In genomic region chr9:21777701-21778100, GRCh38 we compare ENCODE assay signal across 1 cellular context.
TF ChIP-seq lines count a peak whose summit lies in the region.

No MANE protein-coding gene starts in this region.

TF ChIP-seq in SK-N-SH, 30 proteins besides CTCF, POLR2A, EP300 and RAD21:
- TF ChIP-seq GABPA (IDR thresholded peaks at IDR 0.05; ENCODE audit: low read depth) (no peak), FOXJ3 (CRISPR knock-in tag; IDR thresholded peaks at IDR 0.05) (no peak), NRF1 (IDR thresholded peaks at IDR 0.05; ENCODE audit: low read depth, low read length) (no peak), YY1 (IDR thresholded peaks at IDR 0.05; ENCODE audit: low read depth) (no peak), TEAD4 (IDR thresholded peaks at IDR 0.05; ENCODE audit: borderline replicate concordance, insufficient read depth) (no peak), RXRA (IDR thresholded peaks at IDR 0.05; ENCODE audit: borderline replicate concordance, low read depth) (no peak), FOXM1 (IDR thresholded peaks at IDR 0.05; ENCODE audit: low read depth) (no peak)
- TF ChIP-seq, protein P1, sequence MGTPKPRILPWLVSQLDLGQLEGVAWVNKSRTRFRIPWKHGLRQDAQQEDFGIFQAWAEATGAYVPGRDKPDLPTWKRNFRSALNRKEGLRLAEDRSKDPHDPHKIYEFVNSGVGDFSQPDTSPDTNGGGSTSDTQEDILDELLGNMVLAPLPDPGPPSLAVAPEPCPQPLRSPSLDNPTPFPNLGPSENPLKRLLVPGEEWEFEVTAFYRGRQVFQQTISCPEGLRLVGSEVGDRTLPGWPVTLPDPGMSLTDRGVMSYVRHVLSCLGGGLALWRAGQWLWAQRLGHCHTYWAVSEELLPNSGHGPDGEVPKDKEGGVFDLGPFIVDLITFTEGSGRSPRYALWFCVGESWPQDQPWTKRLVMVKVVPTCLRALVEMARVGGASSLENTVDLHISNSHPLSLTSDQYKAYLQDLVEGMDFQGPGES (IDR thresholded peaks at IDR 0.05; ENCODE audit: low read depth, low read length), result no peak
